Comparison of ENCODE assay signal across 31 cellular contexts in genomic region chr20:3970016-3970415, GRCh38. TPM values are rescaled to one million over a fixed set of nuclear protein-coding genes. Genes with fewer than 3 reads are reported as not detected.
DNase-seq lines count a peak whose midpoint lies in the region; ATAC-seq, FAIRE-seq and TF ChIP-seq lines count a peak whose summit lies in the region.
"Had no signal": no experiment of that assay in that cellular context is flagged by ENCODE, and none has a peak within 500 bp of the region (broad histone marks: within the 10 kb centered on the region; RNA-seq: fewer than 3 reads in every experiment).

No MANE protein-coding gene starts in this region.

- CTCF ChIA-PET in K562 (lab: Yijun Ruan, JAX; ENCODE audit: low intra/inter-chr PET ratio): no interaction called here

- DNase-seq in Right ventricle myocardium superior (no peak), Right ventricle myocardium inferior (ENCODE audit: missing footprints) (no peak), K562 (ENCODE audit: extremely low read depth in 1 of 4, low spot score in 3 of 4) (peak in 2 of 4 experiments; percentile 9 to 10), iPS-NIHi11 (ENCODE audit: low spot score) (peak; percentile 27), transverse colon (peak; percentile 29), sigmoid colon (no peak), NCI-H2171 treated with DMSO at 0.1 percent for 48 hours (lab: John Stamatoyannopoulos, UW) (no peak), T-helper 2 cell (no peak)
- DNase-seq: 8988T; activated CD4-positive, alpha-beta T cell treated with anti-CD3 and anti-CD28 coated beads, Interleukin-2, amount 50 U/mL, for 1 hour; activated CD4-positive, CD25-positive, alpha-beta regulatory T cell; activated gamma-delta T cell; activated naive CD8-positive, alpha-beta T cell treated with anti-CD3 and anti-CD28 coated beads for 36 hours; activated T-cell treated with anti-CD3 and anti-CD28 coated beads, Interleukin-2, amount 50 U/mL, for 1 hour; anterior cingulate cortex; CD4-positive, alpha-beta T cell; hypothalamus; IMR-90; islet precursor cell; lower lobe of right lung; natural killer cell; NCI-H146; NCI-H2107; NCI-H82; RPMI8226; stimulated activated naive B cell treated with anti-CD40 and anti-IgM and Interleukin-4, amounts not matched to agents 10 μg/mL and 1 μg/mL and 100 μg/mL, for 72 hours; T-helper 1 cell had no signal

- intact Hi-C loops in Right ventricle myocardium superior (cut with DNase I): no loop called here
- intact Hi-C loops in Right ventricle myocardium inferior (cut with DNase I): no loop called here
- intact Hi-C loops in K562 (cut with micrococcal nuclease): no loop called here
- intact Hi-C loops in transverse colon (cut with DNase I; ENCODE audit: low total_unique reads): no loop called here
- intact Hi-C loops in sigmoid colon (cut with DNase I): no loop called here

- H3K4me1 ChIP-seq in K562 (replicated peaks in 1 of 2; ENCODE audit: control insufficient read depth in 2 of 2, insufficient read depth in 2 of 2, low read length in 2 of 2) (peaks cover 4% of the 10 kb centered on the region in 2 experiments; a peak in 2 of 5 replicates), transverse colon (peaks cover 0 to 14% (median 0%) of the 10 kb centered on the region in 4 donors), sigmoid colon (no peaks in the 10 kb centered on the region)
- H3K4me1 ChIP-seq: breast epithelium, lower lobe of right lung had no signal

- no TSS peak for BruUV-seq in K562 (replicated peaks; lab: Mats Ljungman, UMichigan)

- H3K4me2 ChIP-seq in K562 (ENCODE audit: insufficient read depth, low read length): no peak overlapping the region

- in situ Hi-C loops in K562 (cut with MboI): no loop called here
- in situ Hi-C loops in transverse colon (cut with MboI; ENCODE audit: low pct_ligation_motif_present in 1 of 4, low pct_unique_long_range_greater_than_20kb in 1 of 4, low sequenced_read_pairs in 3 of 4): no loop called here

- no peaks in the 10 kb centered on the region for H3K9me1 ChIP-seq in K562 (ENCODE audit: control insufficient read depth, insufficient read depth, low read length)

- H3K36me3 ChIP-seq in K562 (ENCODE audit: control insufficient read depth, insufficient read depth, low read length) (peaks cover 35% of the 10 kb centered on the region; the same call in 2 of the 3 replicates), transverse colon (no peaks in the 10 kb centered on the region), sigmoid colon (no peaks in the 10 kb centered on the region)
- H3K36me3 ChIP-seq: breast epithelium, lower lobe of right lung had no signal

- peaks cover 95% of the 10 kb centered on the region for H3K79me2 ChIP-seq in K562 (ENCODE audit: control insufficient read depth, insufficient read depth, low read length)

- peaks cover 5% of the 10 kb centered on the region for H4K20me1 ChIP-seq in K562 (replicated peaks; ENCODE audit: control insufficient read depth, insufficient read depth, low read length)

- no peak for TF ChIP-seq POLR2A in K562 (conservative IDR thresholded peaks at IDR 0.05)
- no peak for TF ChIP-seq POLR2A in transverse colon (IDR thresholded peaks at IDR 0.05)
- TF ChIP-seq POLR2A in sigmoid colon (IDR thresholded peaks at IDR 0.05): no peak

- TF ChIP-seq EP300 in K562 (IDR thresholded peaks at IDR 0.05; ENCODE audit: low read length): no peak
- no peak for TF ChIP-seq EP300 in transverse colon (IDR thresholded peaks at IDR 0.05; ENCODE audit: low read depth)
- TF ChIP-seq EP300 in sigmoid colon (IDR thresholded peaks at IDR 0.05): no peak

- no peak overlapping the region for H2AFZ ChIP-seq in K562 (ENCODE audit: low read depth, low read length)

- TF ChIP-seq CTCF in K562 (IDR thresholded peaks at IDR 0.05 in 2 of 3, conservative IDR thresholded peaks at IDR 0.05 in 1 of 3; ENCODE audit: insufficient read depth in 2 of 3, low read depth in 1 of 3, low read length in 3 of 3) (0 out of 6 replicates have a peak, but pooled peaks of 2 of the 3 experiments have one; percentile 3 to 4), transverse colon (IDR thresholded peaks at IDR 0.05) (no peak), sigmoid colon (IDR thresholded peaks at IDR 0.05) (no peak)

- H3K27me3 ChIP-seq in K562 (ENCODE audit: control insufficient read depth in 2 of 2, insufficient read depth in 2 of 2, low read length in 2 of 2) (no peaks in the 10 kb centered on the region), transverse colon (no peaks in the 10 kb centered on the region), sigmoid colon (no peaks in the 10 kb centered on the region)
- H3K27me3 ChIP-seq: breast epithelium had no signal

- H3K9me3 ChIP-seq in K562 (replicated peaks; ENCODE audit: control insufficient read depth, insufficient read depth, low read depth, low read length): no peaks in the 10 kb centered on the region
- H3K9me3 ChIP-seq in transverse colon: no peaks in the 10 kb centered on the region
- H3K9me3 ChIP-seq in sigmoid colon: peaks cover 0 to 2% (median 0%) of the 10 kb centered on the region in 4 donors
- H3K9me3 ChIP-seq: breast epithelium, lower lobe of right lung had no signal

- POLR2A ChIA-PET in K562 (lab: Yijun Ruan, JAX): interaction anchor here (0.9 kb wide), 1 partner anchor 43 kb away, joined by 4 read pairs; no protein-coding TSS in a partner anchor

- 77% methylated on average over 5 of the region's 5 CpGs for WGBS in K562 (ENCODE audit: insufficient coverage, low coverage, missing lambda C conversion rate)
- whole genome bisulfite sequencing in transverse colon (ENCODE audit: low coverage in 1 of 2), 2 donors: 61% methylated on average over 5 of the region's 5 CpGs; no CpG with 5 or more reads in 1 of the 2 donors
- 31 to 80% methylated on average over 5 of the region's 5 CpGs for WGBS in sigmoid colon, 2 donors

- H3K27ac ChIP-seq in K562 (ENCODE audit: extremely low read depth, low read depth, low read length) (no peak overlapping the region), transverse colon (no peak overlapping the region), sigmoid colon (no peak overlapping the region)
- H3K27ac ChIP-seq: breast epithelium, lower lobe of right lung, SK-N-MC, skin epidermis had no signal

- ATAC-seq in Right ventricle myocardium superior (ENCODE audit: poor library complexity): peak; percentile 71
- ATAC-seq in Right ventricle myocardium inferior: no peak
- no peak for ATAC-seq in K562
- ATAC-seq: HCT116; lower lobe of right lung; natural killer cell; stimulated activated naive B cell treated with anti-CD40 and anti-IgM and Interleukin-4, amounts not matched to agents 10 μg/mL and 1 μg/mL and 100 μg/mL, for 72 hours had no signal

- no peak overlapping the region for H3K4me3 ChIP-seq in K562
- no peak overlapping the region for H3K4me3 ChIP-seq in transverse colon
- no peak overlapping the region for H3K4me3 ChIP-seq in sigmoid colon
- H3K4me3 ChIP-seq: breast epithelium, lower lobe of right lung, SK-N-MC, skin epidermis had no signal

- H3K9ac ChIP-seq in K562 (ENCODE audit: insufficient read depth in 1 of 2, low read depth in 2 of 2, low read length in 2 of 2): no peak overlapping the region

- no peak for FAIRE-seq in K562 (lab: Jason Lieb, UNC)

- no peak for TF ChIP-seq RAD21 in K562 (CRISPR knock-in tag; conservative IDR thresholded peaks at IDR 0.05 in 1 of 2, IDR thresholded peaks at IDR 0.05 in 1 of 2)

TF ChIP-seq in K562, 482 proteins besides CTCF, POLR2A, EP300 and RAD21:
- TF ChIP-seq CBX3 (IDR thresholded peaks at IDR 0.05; ENCODE audit: borderline replicate concordance in 1 of 2, low read length in 2 of 2) (no peak), SAFB2 (IDR thresholded peaks at IDR 0.05; ENCODE audit: borderline replicate concordance, low read depth, low read length, severe bottlenecking) (no peak), HMG20B (CRISPR knock-in tag; IDR thresholded peaks at IDR 0.05) (no peak), BCOR (IDR thresholded peaks at IDR 0.05) (no peak), TRIM24 (IDR thresholded peaks at IDR 0.05) (no peak), USF1 (CRISPR knock-in tag; IDR thresholded peaks at IDR 0.05) (no peak), ARHGAP35 (IDR thresholded peaks at IDR 0.05; ENCODE audit: partially characterized antibody) (no peak)
TF ChIP-seq in K562: peak in this region for 0.

RNA-seq across cellular contexts. Expression of gene RNF24, which starts 45.3 kb away (rescaled TPM):
- 4.8 TPM for total RNA-seq in Right ventricle myocardium superior
- 7.4 TPM for total RNA-seq in Right ventricle myocardium inferior
- 44.6 and 48.3 TPM in 2 replicates for total RNA-seq in K562 (2011; cell fraction: chromatin; rRNA removed; ENCODE audit: low replicate concordance)
- 26.7 and 28.9 TPM in 2 replicates for total RNA-seq in K562 (2011; cell fraction: nucleolus; rRNA removed)
- 56.0 and 88.0 TPM in 2 replicates for total RNA-seq in K562 (2011; cell fraction: nucleoplasm; rRNA removed)
- 15.7 and 17.3 TPM in 2 replicates for total RNA-seq in K562 (2014; rRNA removed)
- 18.8 and 20.3 TPM in 2 replicates for total RNA-seq in K562 (2014; rRNA removed; fragmentation: Illumina TruSeq; extraction: Trizol)
- total RNA-seq in K562 (2015; rRNA removed; fragmentation: Illumina TruSeq; extraction: Trizol): 14.1 and 14.7 TPM in 2 replicates
- 42.6 and 51.9 TPM in 2 replicates for total RNA-seq in K562 (2021)
- 23.1 and 43.4 TPM in 2 replicates for polyA plus RNA-seq in K562 (2011; rRNA removed)
- polyA plus RNA-seq in K562 (2011; cell fraction: cytosol; rRNA removed): 24.8 and 52.3 TPM in 2 replicates
- 39.0 and 49.3 TPM in 2 replicates for polyA plus RNA-seq in K562 (2011; cell fraction: nucleus; rRNA removed)
- polyA plus RNA-seq in K562 (2012): 22.7 and 30.7 TPM in 2 replicates
- polyA plus RNA-seq in K562 (2014; fragmentation: Illumina TruSeq; extraction: Trizol): 33.9 and 35.5 TPM in 2 replicates
- 10 to 100 TPM; 10.1 to 21.8 TPM for polyA plus RNA-seq in K562 (2014; fragmentation: Nextera tagmentation; extraction: Ambion mirVana)
- 21.0 and 22.4 TPM in 2 replicates for polyA plus RNA-seq in K562 (2014; rRNA removed)
- 19.7 and 35.1 TPM in 2 replicates for polyA minus RNA-seq in K562 (2011; rRNA and poly(A)+ RNA removed)
- 25.3 and 46.8 TPM in 2 replicates for polyA minus RNA-seq in K562 (2011; cell fraction: cytosol; rRNA and poly(A)+ RNA removed)
- 10.1 and 22.5 TPM in 2 replicates for polyA minus RNA-seq in K562 (2011; cell fraction: nucleus; rRNA and poly(A)+ RNA removed)
- 1 to 10 TPM; 3.4 to 4.9 (median 3.9) TPM for total RNA-seq in transverse colon
- total RNA-seq in sigmoid colon: 10 to 100 TPM in 2 of 4 donors, 1 to 10 TPM in 2; 5.6 to 11.0 (median 9.9) TPM
- 1 to 10 TPM in 2 of 3 donors, under 1 TPM in 1; 0.60 to 4.6 (median 1.4) TPM for polyA plus RNA-seq in sigmoid colon

Comparison
In these comparisons a context has a peak if more than half of its experiments do, and no peak if none do; other contexts are left out.
1. DNase-seq: peak in iPS-NIHi11 (single experiment) and transverse colon (single experiment); none in Right ventricle myocardium superior (single experiment), Right ventricle myocardium inferior (single experiment), sigmoid colon (single experiment), NCI-H2171 treated with DMSO at 0.1 percent for 48 hours (single experiment) and T-helper 2 cell (0 of 5).
2. CTCF ChIP-seq: peak in K562 (2 of 3); none in transverse colon (0 of 5) and sigmoid colon (0 of 4).